In genomic region chr17:15261818-15262290, GRCh38 we compare ENCODE assay signal across 9 cellular contexts. TPM values are rescaled to one million over a fixed set of nuclear protein-coding genes. Genes with fewer than 3 reads are reported as not detected.
A peak's percentile ranks its signal among the peaks of the same experiment; 100 is the strongest.
DNase-seq lines count a peak whose midpoint lies in the region; ATAC-seq and TF ChIP-seq lines count a peak whose summit lies in the region.
"Had no signal": no experiment of that assay in that cellular context is flagged by ENCODE, and none has a peak within 500 bp of the region (broad histone marks: within the 10 kb centered on the region; RNA-seq: fewer than 3 reads in every experiment).

No MANE protein-coding gene starts in this region.

- peak overlapping the region; percentile 57 for H3K4me3 ChIP-seq in ectodermal cell (ENCODE audit: insufficient read depth, low read depth, low read length)
- peak overlapping the region; percentile 65 to 76 (median 68) for H3K4me3 ChIP-seq in tibial nerve

- TF ChIP-seq POLR2A in tibial nerve (IDR thresholded peaks at IDR 0.05), result no peak

- H3K4me1 ChIP-seq in ectodermal cell (ENCODE audit: control insufficient read depth, insufficient read depth, low read length) (peaks cover 15% of the 10 kb centered on the region), tibial nerve (peaks cover 0 to 51% (median 33%) of the 10 kb centered on the region in 4 donors)

- ATAC-seq in GM21447 (IDR thresholded peaks at IDR 0.05; ENCODE audit: unreplicated experiment), result no peak

- 3 to 6% methylated on average over 9 of the region's 9 CpGs for WGBS in ectodermal cell, 2 experiments
- 1% methylated on average over 9 of the region's 9 CpGs for WGBS in tibial nerve, 2 donors

- TF ChIP-seq EP300 in tibial nerve (IDR thresholded peaks at IDR 0.05), result no peak

- H3K9me3 ChIP-seq in ectodermal cell (ENCODE audit: control insufficient read depth, low read length) (no peaks in the 10 kb centered on the region), tibial nerve (no peaks in the 10 kb centered on the region)

- H3K27me3 ChIP-seq in ectodermal cell (ENCODE audit: control insufficient read depth, insufficient read depth, low read length, poor library complexity, severe bottlenecking) (peaks cover 84% of the 10 kb centered on the region), tibial nerve (no peaks in the 10 kb centered on the region)

- H3K36me3 ChIP-seq in ectodermal cell (ENCODE audit: control insufficient read depth, insufficient read depth, low read length) (no peaks in the 10 kb centered on the region), tibial nerve (peaks cover 0 to 35% (median 3%) of the 10 kb centered on the region in 3 donors)

- TF ChIP-seq CTCF in tibial nerve (IDR thresholded peaks at IDR 0.05), result no peak

- no peak overlapping the region for H3K27ac ChIP-seq in ectodermal cell (ENCODE audit: insufficient read depth, low read depth, low read length, poor library complexity, severe bottlenecking)
- peak overlapping the region; percentile 92 to 100 (median 97) for H3K27ac ChIP-seq in tibial nerve

- DNase-seq in activated T-cell treated with anti-CD3 and anti-CD28 coated beads, Interleukin-2, amount 50 U/mL, for 48 hours, result peak; percentile 27 to 35
- DNase-seq in activated T-cell treated with anti-CD3 and anti-CD28 coated beads for 4 hours (no peak), lung microvascular endothelial cell (ENCODE audit: low read depth in 2 of 2) (peak; percentile 51 to 61), tibial nerve (ENCODE audit: low spot score in 2 of 2) (no peak), NCI-H82 treated with DMSO at 0.1 percent for 48 hours (lab: John Stamatoyannopoulos, UW; ENCODE audit: unreplicated experiment) (no peak), SK-N-DZ (ENCODE audit: low spot score) (no peak)
- DNase-seq: naive B cell had no signal

RNA-seq across cellular contexts. Expression of gene PMP22, which starts 3.3 kb away (rescaled TPM):
- 17.2 TPM for polyA plus RNA-seq in ectodermal cell (2013, experiment 1 of 4)
- polyA plus RNA-seq in ectodermal cell (2013, experiment 2 of 4), result 13.1 TPM
- 13.3 TPM for polyA plus RNA-seq in ectodermal cell (2013, experiment 3 of 4)
- polyA plus RNA-seq in ectodermal cell (2013, experiment 4 of 4), result 16.2 TPM
- total RNA-seq in lung microvascular endothelial cell (18.7 and 22.2 TPM in 2 replicates), tibial nerve (1,000 to 10,000 TPM in 3 of 4 donors, 100 to 1,000 TPM in 1; 784 to 3,019 (median 2,270) TPM)
- 1.2 and 2.7 TPM in 2 replicates for polyA plus RNA-seq in SK-N-DZ (2014; cell fraction: cytosol; rRNA removed)
- 0.21 and 1.0 TPM in 2 replicates for polyA plus RNA-seq in SK-N-DZ (2014; cell fraction: nucleus; rRNA removed)

Comparison
In these comparisons a context has a peak if more than half of its experiments do, and no peak if none do; other contexts are left out.
1. DNase-seq: peak in activated T-cell treated with anti-CD3 and anti-CD28 coated beads, Interleukin-2, amount 50 U/mL, for 48 hours (2 of 2) and lung microvascular endothelial cell (2 of 2); none in activated T-cell treated with anti-CD3 and anti-CD28 coated beads for 4 hours (single experiment), tibial nerve (0 of 2), NCI-H82 treated with DMSO at 0.1 percent for 48 hours (single experiment) and SK-N-DZ (single experiment).
2. RNA of gene PMP22, which starts 3.3 kb away (total RNA-seq): 784 to 3,019 TPM in tibial nerve; 18.7 to 22.2 TPM in lung microvascular endothelial cell; every median in the first group is over 10 times any median in the second.